24 cellular contexts compared by ENCODE assay signal in the genomic region with DNA sequence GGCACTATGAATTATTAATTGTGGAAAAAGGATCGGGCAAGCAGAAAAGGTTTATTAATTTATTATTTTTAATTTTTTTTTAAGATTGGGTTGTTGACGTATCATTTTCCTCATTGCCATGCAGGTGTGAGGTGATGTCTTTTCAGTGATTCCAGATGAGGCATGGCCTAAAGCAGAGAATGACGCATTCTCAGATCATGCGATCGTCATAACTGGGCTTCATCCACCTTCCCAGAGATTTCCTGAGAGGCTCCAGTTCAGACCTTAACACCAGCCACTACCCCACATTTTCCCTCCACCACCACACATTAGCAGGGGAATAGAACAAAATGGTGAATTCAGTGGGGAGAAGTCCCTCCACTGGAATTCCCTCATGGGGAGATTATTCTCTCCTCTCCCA.
"Had no signal": no experiment of that assay in that cellular context is flagged by ENCODE, and none has a peak within 500 bp of the region (broad histone marks: within the 10 kb centered on the region; RNA-seq: fewer than 3 reads in every experiment).

No MANE protein-coding gene starts in this region.

- H3K27ac ChIP-seq: breast epithelium, coronary artery, lower lobe of right lung, neutrophil, pancreas, right lobe of liver, stomach, upper lobe of left lung had no signal

- H3K36me3 ChIP-seq: breast epithelium, lower lobe of right lung, neutrophil, pancreas, right lobe of liver, stomach, upper lobe of left lung had no signal

- H3K4me3 Mint-ChIP-seq: immature natural killer cell; mesothelial cell of epicardium; natural killer cell treated with Interleukin-12 subunit alpha and Interleukin-12 subunit beta and Interleukin-15 and Interleukin-18, amount 100 ng/mL, for 72 hours; stimulated activated effector memory CD8-positive, alpha-beta T cell treated with anti-CD3 and anti-CD28 coated beads, Interleukin-12 subunit alpha, Interleukin-12 subunit beta, amount 100 ng/mL, for 72 hours had no signal

- H3K4me1 ChIP-seq: breast epithelium, lower lobe of right lung, pancreas, right lobe of liver, stomach, upper lobe of left lung had no signal

- H3K27me3 Mint-ChIP-seq: natural killer cell treated with Interleukin-12 subunit alpha and Interleukin-12 subunit beta and Interleukin-15 and Interleukin-18, amount 100 ng/mL, for 72 hours had no signal

- FAIRE-seq: endometrium, pancreas had no signal

- H3K27me3 ChIP-seq: breast epithelium, neutrophil, pancreas, right lobe of liver, stomach, upper lobe of left lung had no signal

- H3K36me3 Mint-ChIP-seq: immature natural killer cell; mesothelial cell of epicardium; natural killer cell treated with Interleukin-12 subunit alpha and Interleukin-12 subunit beta and Interleukin-15 and Interleukin-18, amount 100 ng/mL, for 72 hours; stimulated activated effector memory CD8-positive, alpha-beta T cell treated with anti-CD3 and anti-CD28 coated beads, Interleukin-12 subunit alpha, Interleukin-12 subunit beta, amount 100 ng/mL, for 72 hours had no signal

- H3K4me1 Mint-ChIP-seq: immature natural killer cell; mesothelial cell of epicardium; stimulated activated effector memory CD8-positive, alpha-beta T cell treated with anti-CD3 and anti-CD28 coated beads, Interleukin-12 subunit alpha, Interleukin-12 subunit beta, amount 100 ng/mL, for 72 hours had no signal

- H3K4me3 ChIP-seq: breast epithelium, coronary artery, lower lobe of right lung, pancreas, right lobe of liver, stomach, upper lobe of left lung had no signal

- H3K9me3 ChIP-seq: breast epithelium, lower lobe of right lung, neutrophil, pancreas, right lobe of liver, stomach, upper lobe of left lung had no signal

- ATAC-seq: activated CD4-positive, CD25-positive, alpha-beta regulatory T cell treated with anti-CD3 and anti-CD28 coated beads, Interleukin-2, amount 50 U/mL, for 24 hours; left colon; natural killer cell treated with Interleukin-12 subunit alpha and Interleukin-12 subunit beta and Interleukin-15 and Interleukin-18, amount 100 ng/mL, for 72 hours; pancreas; right lobe of liver; stimulated activated effector memory CD8-positive, alpha-beta T cell treated with anti-CD3 and anti-CD28 coated beads, Interleukin-12 subunit alpha, Interleukin-12 subunit beta, amount 100 ng/mL, for 72 hours had no signal

- H3K27ac Mint-ChIP-seq: immature natural killer cell; mesothelial cell of epicardium; natural killer cell treated with Interleukin-12 subunit alpha and Interleukin-12 subunit beta and Interleukin-15 and Interleukin-18, amount 100 ng/mL, for 72 hours; stimulated activated effector memory CD8-positive, alpha-beta T cell treated with anti-CD3 and anti-CD28 coated beads, Interleukin-12 subunit alpha, Interleukin-12 subunit beta, amount 100 ng/mL, for 72 hours had no signal

- DNase-seq: activated CD4-positive, alpha-beta T cell treated with anti-CD3 and anti-CD28 coated beads, Interleukin-2, amount 50 U/mL, for 1 hour; activated CD8-positive, alpha-beta memory T cell treated with anti-CD3 and anti-CD28 coated beads, Interleukin-2, amount 50 U/mL, for 4 hours; activated effector memory CD4-positive, alpha-beta T cell treated with Interleukin-2 at 50 U/mL for 16 hours; activated naive CD4-positive, alpha-beta T cell treated with anti-CD3 and anti-CD28 coated beads, Interleukin-2, amount 50 U/mL, for 16 hours; activated T-cell treated with anti-CD3 and anti-CD28 coated beads, Interleukin-2, amount 50 U/mL, for 48 hours; aorta; immature natural killer cell; left colon; lower lobe of right lung; pancreas; right lobe of liver; stimulated activated CD4-positive, alpha-beta T cell treated with anti-CD3 and anti-CD28 coated beads, Interleukin-4, amount 100 ng/mL, for 24 hours; stomach; T-helper 1 cell; T1000; upper lobe of left lung had no signal
